21 cellular contexts compared by ENCODE assay signal in genomic region chr1:218865591-218865990, GRCh38.
DNase-seq lines count a peak whose midpoint lies in the region; ATAC-seq and TF ChIP-seq lines count a peak whose summit lies in the region.
"Had no signal": no experiment of that assay in that cellular context is flagged by ENCODE, and none has a peak within 500 bp of the region (broad histone marks: within the 10 kb centered on the region; RNA-seq: fewer than 3 reads in every experiment).

No MANE protein-coding gene starts in this region.

- ATAC-seq in HG03196 (IDR thresholded peaks at IDR 0.05; ENCODE audit: unreplicated experiment), result no peak

- H3K36me3 Mint-ChIP-seq in MCF 10A (ENCODE audit: insufficient read depth, unreplicated experiment), result no peaks in the 10 kb centered on the region
- H3K36me3 Mint-ChIP-seq: immature natural killer cell had no signal

- H3K4me1 ChIP-seq in breast epithelium (no peaks in the 10 kb centered on the region), skeletal muscle satellite cell (ENCODE audit: control insufficient read depth, insufficient read depth, low read length) (peaks cover 4% of the 10 kb centered on the region)
- H3K4me1 ChIP-seq: sigmoid colon, thyroid gland had no signal

- TF ChIP-seq POLR2A in breast epithelium (IDR thresholded peaks at IDR 0.05), result no peak

- no peaks in the 10 kb centered on the region for H3K9me3 Mint-ChIP-seq in MCF 10A (ENCODE audit: unreplicated experiment)

- H3K27me3 Mint-ChIP-seq in MCF 10A (ENCODE audit: insufficient read depth, unreplicated experiment), result no peaks in the 10 kb centered on the region

- no peak overlapping the region for H3K27ac Mint-ChIP-seq in MCF 10A (ENCODE audit: low read depth, unreplicated experiment)
- H3K27ac Mint-ChIP-seq: immature natural killer cell had no signal

- DNase-seq in MCF 10A (ENCODE audit: unreplicated experiment) (peak; percentile 77), breast epithelium (ENCODE audit: low spot score in 2 of 2) (no peak), astrocyte of the hippocampus (ENCODE audit: low read depth, low spot score) (peak; percentile 61), foreskin fibroblast (peak; percentile 16 to 34), MV-4-11 (lab: John Stamatoyannopoulos, UW) (no peak), HEK293T (ENCODE audit: extremely low spot score) (no peak)
- DNase-seq: activated CD4-positive, alpha-beta T cell treated with anti-CD3 and anti-CD28 coated beads for 48 hours; activated naive CD4-positive, alpha-beta T cell; DND-41; effector CD8-positive, alpha-beta T cell; immature natural killer cell; midbrain; NCI-H1105; sigmoid colon; stimulated activated CD4-positive, alpha-beta T cell treated with anti-CD3 and anti-CD28 coated beads, Interleukin-4, amount 100 ng/mL, for 1 hour; T1000; thyroid gland had no signal

- intact Hi-C loops in MCF 10A (cut with micrococcal nuclease), result no loop called here
- intact Hi-C loops in breast epithelium (cut with DNase I; ENCODE audit: low total_unique reads), result no loop called here

- H3K27ac ChIP-seq in breast epithelium, result no peak overlapping the region
- H3K27ac ChIP-seq: 22Rv1, neutrophil, sigmoid colon, thyroid gland had no signal

- CTCF ChIA-PET in MCF 10A (lab: Yijun Ruan, JAX) (interaction anchor here (0.6 to 1.8 kb wide), 3 partner anchors 10 to 20 kb away, joined by 3 to 5 read pairs (median 5); no protein-coding TSS in a partner anchor), HEK293T (lab: Yijun Ruan, JAX) (no interaction called here)

- no peak overlapping the region for H3K4me3 Mint-ChIP-seq in MCF 10A (ENCODE audit: unreplicated experiment)
- H3K4me3 Mint-ChIP-seq: immature natural killer cell had no signal

- H3K4me2 ChIP-seq in skeletal muscle satellite cell (ENCODE audit: low read length), result peak overlapping the region; percentile 6

- BruUV-seq in MCF 10A (replicated peaks; lab: Mats Ljungman, UMichigan), result no TSS peak

- H3K4me1 Mint-ChIP-seq in MCF 10A (ENCODE audit: insufficient read depth, unreplicated experiment), result peaks cover 13% of the 10 kb centered on the region
- H3K4me1 Mint-ChIP-seq: immature natural killer cell had no signal

- H3K36me3 ChIP-seq in breast epithelium (no peaks in the 10 kb centered on the region), skeletal muscle satellite cell (ENCODE audit: insufficient read depth, low read length) (no peaks in the 10 kb centered on the region)
- H3K36me3 ChIP-seq: neutrophil, sigmoid colon, thyroid gland had no signal

- H3K9me3 ChIP-seq in breast epithelium, result no peaks in the 10 kb centered on the region
- no peaks in the 10 kb centered on the region for H3K9me3 ChIP-seq in skeletal muscle satellite cell (replicated peaks; ENCODE audit: low read length)
- H3K9me3 ChIP-seq: sigmoid colon, thyroid gland had no signal

- H3K4me3 ChIP-seq in breast epithelium, result no peak overlapping the region
- H3K4me3 ChIP-seq in foreskin fibroblast (ENCODE audit: low read depth in 1 of 2, low read length in 2 of 2), result no peak overlapping the region
- no peak overlapping the region for H3K4me3 ChIP-seq in skeletal muscle satellite cell (ENCODE audit: low read length)
- H3K4me3 ChIP-seq: sigmoid colon, thyroid gland had no signal

- TF ChIP-seq CTCF in MCF 10A (IDR thresholded peaks at IDR 0.05; ENCODE audit: unreplicated experiment), result no peak
- TF ChIP-seq CTCF in breast epithelium (IDR thresholded peaks at IDR 0.05), result no peak
- TF ChIP-seq CTCF in foreskin fibroblast (IDR thresholded peaks at IDR 0.05; ENCODE audit: low read depth, low read length), result no peak

- H3K9ac ChIP-seq in skeletal muscle satellite cell (ENCODE audit: low read depth, low read length), result no peak overlapping the region

- no peaks in the 10 kb centered on the region for H3K27me3 ChIP-seq in breast epithelium
- H3K27me3 ChIP-seq in skeletal muscle satellite cell (ENCODE audit: control insufficient read depth, insufficient read depth, low read length), result no peaks in the 10 kb centered on the region
- H3K27me3 ChIP-seq: neutrophil, sigmoid colon, thyroid gland had no signal

- POLR2A ChIA-PET in MCF 10A (lab: Yijun Ruan, JAX) (interaction anchor here (0.6 to 1.9 kb wide), 5 partner anchors 9 to 460 kb away, joined by 3 to 4 read pairs (median 3); no protein-coding TSS in a partner anchor), HEK293T (lab: Yijun Ruan, JAX) (no interaction called here)

TF ChIP-seq in HEK293T, 16 proteins besides CTCF, POLR2A, EP300 and RAD21:
- TF ChIP-seq LEF1 (IDR thresholded peaks at IDR 0.05; ENCODE audit: borderline replicate concordance), result no peak
- no peak for TF ChIP-seq L3MBTL2 (conservative IDR thresholded peaks at IDR 0.05)
- no peak for TF ChIP-seq TARDBP (IDR thresholded peaks at IDR 0.05)
- TF ChIP-seq ELF4 (IDR thresholded peaks at IDR 0.05), result no peak
- TF ChIP-seq SP1 (IDR thresholded peaks at IDR 0.05), result no peak
- no peak for TF ChIP-seq BHLHE40 (IDR thresholded peaks at IDR 0.05; ENCODE audit: borderline replicate concordance)
- TF ChIP-seq PKNOX1 (IDR thresholded peaks at IDR 0.05), result no peak
- no peak for TF ChIP-seq NFRKB (IDR thresholded peaks at IDR 0.05)
- no peak for TF ChIP-seq HDGF (IDR thresholded peaks at IDR 0.05; ENCODE audit: borderline replicate concordance)
- TF ChIP-seq SUZ12 (IDR thresholded peaks at IDR 0.05), result no peak
- TF ChIP-seq FOXM1 (IDR thresholded peaks at IDR 0.05; ENCODE audit: borderline replicate concordance), result no peak
- TF ChIP-seq ARNT (IDR thresholded peaks at IDR 0.05), result no peak
- no peak for TF ChIP-seq ZNF384 (IDR thresholded peaks at IDR 0.05)
- no peak for TF ChIP-seq CTBP1 (IDR thresholded peaks at IDR 0.05; ENCODE audit: borderline replicate concordance)
- TF ChIP-seq FOXA1 (IDR thresholded peaks at IDR 0.05), result no peak
- no peak for TF ChIP-seq FOXK2 (IDR thresholded peaks at IDR 0.05)

Comparison
In these comparisons a context has a peak if more than half of its experiments do, and no peak if none do; other contexts are left out.
1. DNase-seq: peak in MCF 10A (single experiment), astrocyte of the hippocampus (single experiment) and foreskin fibroblast (2 of 2); none in breast epithelium (0 of 2), MV-4-11 (single experiment) and HEK293T (single experiment).